8 cellular contexts compared by ENCODE assay signal in the genomic region with DNA sequence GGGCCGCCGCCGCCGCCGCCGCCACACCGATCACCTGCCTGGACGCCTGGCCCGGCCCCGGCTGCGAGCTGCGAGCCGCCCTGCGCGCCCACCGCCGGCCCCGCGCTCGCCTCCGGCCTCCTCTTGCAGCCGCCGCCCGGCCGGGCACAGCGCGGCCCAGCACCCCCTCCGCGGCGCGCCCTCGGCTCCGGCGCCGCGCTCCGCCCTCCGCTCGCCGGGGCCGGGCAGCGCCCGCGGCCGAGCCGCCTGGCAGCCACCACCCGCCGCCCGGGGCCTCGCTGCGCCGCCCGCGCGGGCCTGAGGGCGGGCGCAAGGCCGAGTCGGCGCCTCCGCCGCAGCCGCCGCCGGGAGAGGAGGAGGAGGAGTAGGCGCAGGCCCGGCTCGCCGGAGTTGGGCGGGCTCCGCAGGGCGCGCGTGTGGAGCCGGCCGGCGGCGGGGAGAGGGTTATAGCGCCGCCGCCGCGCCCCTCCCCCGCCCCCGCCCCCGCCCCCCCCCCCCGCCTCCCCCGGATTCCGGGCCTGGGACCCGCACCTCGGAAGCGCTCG. TPM values are rescaled to one million over a fixed set of nuclear protein-coding genes. Genes with fewer than 3 reads are reported as not detected.
DNase-seq lines count a peak whose midpoint lies in the region; ATAC-seq and TF ChIP-seq lines count a peak whose summit lies in the region.

TSS of gene PDGFA (minus strand) at position 418 of the 545 bp plus-strand sequence. CDS start 845 bp downstream, outside the sequence.

- H3K9me3 Mint-ChIP-seq in dendritic cell treated with granulocyte-macrophage colony-stimulating factor and Interleukin-4, amounts not matched to agents 40 ng/mL and 50 ng/mL, for 4 days, result no peaks in the 10 kb centered on the region
- no peaks in the 10 kb centered on the region for H3K9me3 Mint-ChIP-seq in stimulated activated naive CD8-positive, alpha-beta T cell treated with anti-CD3 and anti-CD28 coated beads, Interleukin-15, amount 100 ng/mL, for 72 hours

- intact Hi-C loops in dendritic cell treated with granulocyte-macrophage colony-stimulating factor and Interleukin-4, amounts not matched to agents 40 ng/mL and 50 ng/mL, for 4 days (cut with micrococcal nuclease), result no loop called here

- H3K9me3 ChIP-seq in RWPE2 (ENCODE audit: severe bottlenecking) (no peaks in the 10 kb centered on the region), liver (ENCODE audit: control insufficient read depth in 4 of 4, low read length in 3 of 4) (no peaks in the 10 kb centered on the region)

- no peak within 1 kb of the TSS for H3K9ac ChIP-seq in liver (ENCODE audit: low read depth in 1 of 2, low read length in 2 of 2)

- CTCF ChIA-PET in AG04449 (lab: Yijun Ruan, JAX), result interaction anchor here (1.4 kb wide), 2 partner anchors 23 to 186 kb away, joined by 5 to 8 read pairs; no protein-coding TSS in a partner anchor

- peaks cover 31% of the 10 kb centered on the region for H3K4me1 Mint-ChIP-seq in dendritic cell treated with granulocyte-macrophage colony-stimulating factor and Interleukin-4, amounts not matched to agents 40 ng/mL and 50 ng/mL, for 4 days (ENCODE audit: low read depth)
- H3K4me1 Mint-ChIP-seq in stimulated activated naive CD8-positive, alpha-beta T cell treated with anti-CD3 and anti-CD28 coated beads, Interleukin-15, amount 100 ng/mL, for 72 hours, result peaks cover 43% of the 10 kb centered on the region

- H3K27ac Mint-ChIP-seq in dendritic cell treated with granulocyte-macrophage colony-stimulating factor and Interleukin-4, amounts not matched to agents 40 ng/mL and 50 ng/mL, for 4 days, result no peak within 1 kb of the TSS
- no peak within 1 kb of the TSS for H3K27ac Mint-ChIP-seq in stimulated activated naive CD8-positive, alpha-beta T cell treated with anti-CD3 and anti-CD28 coated beads, Interleukin-15, amount 100 ng/mL, for 72 hours

- no peaks in the 10 kb centered on the region for H3K36me3 Mint-ChIP-seq in dendritic cell treated with granulocyte-macrophage colony-stimulating factor and Interleukin-4, amounts not matched to agents 40 ng/mL and 50 ng/mL, for 4 days (ENCODE audit: low read depth)

- H3K27ac ChIP-seq in RWPE2 (ENCODE audit: poor library complexity, severe bottlenecking) (peak within 1 kb of the TSS; percentile 92), liver (ENCODE audit: low read depth in 1 of 2, low read length in 2 of 2) (peak within 1 kb of the TSS; percentile 81 to 82)

- peaks cover 9% of the 10 kb centered on the region for H3K36me3 ChIP-seq in RWPE2 (ENCODE audit: low read depth)
- H3K36me3 ChIP-seq in liver (ENCODE audit: control insufficient read depth in 4 of 4, insufficient read depth in 3 of 4, low read depth in 1 of 4, low read length in 3 of 4), result no peaks in the 10 kb centered on the region

- H3K4me3 Mint-ChIP-seq in dendritic cell treated with granulocyte-macrophage colony-stimulating factor and Interleukin-4, amounts not matched to agents 40 ng/mL and 50 ng/mL, for 4 days, result peak within 1 kb of the TSS; percentile 67
- H3K4me3 Mint-ChIP-seq in stimulated activated naive CD8-positive, alpha-beta T cell treated with anti-CD3 and anti-CD28 coated beads, Interleukin-15, amount 100 ng/mL, for 72 hours, result peak within 1 kb of the TSS; percentile 83 to 90

- WGBS in liver, result under 1% methylated on average over 91 of the region's 93 CpGs

- DNase-seq in AG04449 (ENCODE audit: low read depth, low spot score), result no peak
- DNase-seq in RWPE2 (ENCODE audit: low spot score), result no peak
- peak; percentile 38 to 44 for DNase-seq in stimulated activated naive CD8-positive, alpha-beta T cell treated with anti-CD3 and anti-CD28 coated beads, Interleukin-15, amount 100 ng/mL, for 72 hours

- POLR2A ChIA-PET in AG04449 (lab: Yijun Ruan, JAX), result interaction anchor here (1.0 to 2.1 kb wide), 3 partner anchors 19 to 101 kb away, joined by 3 to 7 read pairs (median 3); no protein-coding TSS in a partner anchor

- no peak for TF ChIP-seq CTCF in AG04449 (IDR thresholded peaks at IDR 0.05; ENCODE audit: insufficient read depth, low read length, missing control alignments)
- TF ChIP-seq CTCF in GM12875 (IDR thresholded peaks at IDR 0.05; ENCODE audit: borderline replicate concordance, insufficient read depth, low read depth, low read length), result no peak
- no peak for TF ChIP-seq CTCF in RWPE2 (IDR thresholded peaks at IDR 0.05; ENCODE audit: poor library complexity, severe bottlenecking)
- no peak for TF ChIP-seq CTCF in liver (IDR thresholded peaks at IDR 0.05; ENCODE audit: low read depth, low read length, missing input control)

- H3K4me1 ChIP-seq in RWPE2 (ENCODE audit: insufficient read depth, poor library complexity, severe bottlenecking) (peaks cover 12% of the 10 kb centered on the region), liver (ENCODE audit: control insufficient read depth in 4 of 4, insufficient read depth in 4 of 4, low read length in 3 of 4) (peaks cover 9 to 37% (median 20%) of the 10 kb centered on the region in 4 donors)

- no peak for TF ChIP-seq RAD21 in liver (IDR thresholded peaks at IDR 0.05)

- ATAC-seq in RWPE2 (ENCODE audit: low read depth), result peak; percentile 1; the same call in 2 of the 3 replicates
- ATAC-seq in stimulated activated naive CD8-positive, alpha-beta T cell treated with anti-CD3 and anti-CD28 coated beads, Interleukin-15, amount 100 ng/mL, for 72 hours, result peak; percentile 34
- ATAC-seq in HG03280 (IDR thresholded peaks at IDR 0.05; ENCODE audit: unreplicated experiment), result no peak
- ATAC-seq in HG02870 (IDR thresholded peaks at IDR 0.05; ENCODE audit: unreplicated experiment), result no peak

- H3K4me3 ChIP-seq in AG04449 (ENCODE audit: low read depth, low read length) (peak within 1 kb of the TSS; percentile 65), GM12875 (ENCODE audit: low read depth, low read length) (peak within 1 kb of the TSS; percentile 43), RWPE2 (ENCODE audit: severe bottlenecking) (peak within 1 kb of the TSS; percentile 72), liver (ENCODE audit: low read depth in 1 of 3, low read length in 3 of 3) (peak within 1 kb of the TSS in 2 of 3 donors; percentile 52 to 68)

- no peaks in the 10 kb centered on the region for H3K27me3 ChIP-seq in RWPE2 (ENCODE audit: insufficient read depth, poor library complexity, severe bottlenecking)
- H3K27me3 ChIP-seq in liver (ENCODE audit: control insufficient read depth in 4 of 4, insufficient read depth in 4 of 4, low read length in 3 of 4), result peaks cover 0 to 3% (median under 1%) of the 10 kb centered on the region in 4 donors

- H3K27me3 Mint-ChIP-seq in dendritic cell treated with granulocyte-macrophage colony-stimulating factor and Interleukin-4, amounts not matched to agents 40 ng/mL and 50 ng/mL, for 4 days, result peaks cover 80% of the 10 kb centered on the region
- peaks cover 69% of the 10 kb centered on the region for H3K27me3 Mint-ChIP-seq in stimulated activated naive CD8-positive, alpha-beta T cell treated with anti-CD3 and anti-CD28 coated beads, Interleukin-15, amount 100 ng/mL, for 72 hours

TF ChIP-seq in liver, 16 proteins besides CTCF, POLR2A, EP300 and RAD21 (continues in another document):
- TF ChIP-seq FOXA1 (IDR thresholded peaks at IDR 0.05) (no peak), HNF4G (IDR thresholded peaks at IDR 0.05) (no peak), MAX (IDR thresholded peaks at IDR 0.05) (no peak), RXRA (IDR thresholded peaks at IDR 0.05) (no peak)
- TF ChIP-seq, protein P1, sequence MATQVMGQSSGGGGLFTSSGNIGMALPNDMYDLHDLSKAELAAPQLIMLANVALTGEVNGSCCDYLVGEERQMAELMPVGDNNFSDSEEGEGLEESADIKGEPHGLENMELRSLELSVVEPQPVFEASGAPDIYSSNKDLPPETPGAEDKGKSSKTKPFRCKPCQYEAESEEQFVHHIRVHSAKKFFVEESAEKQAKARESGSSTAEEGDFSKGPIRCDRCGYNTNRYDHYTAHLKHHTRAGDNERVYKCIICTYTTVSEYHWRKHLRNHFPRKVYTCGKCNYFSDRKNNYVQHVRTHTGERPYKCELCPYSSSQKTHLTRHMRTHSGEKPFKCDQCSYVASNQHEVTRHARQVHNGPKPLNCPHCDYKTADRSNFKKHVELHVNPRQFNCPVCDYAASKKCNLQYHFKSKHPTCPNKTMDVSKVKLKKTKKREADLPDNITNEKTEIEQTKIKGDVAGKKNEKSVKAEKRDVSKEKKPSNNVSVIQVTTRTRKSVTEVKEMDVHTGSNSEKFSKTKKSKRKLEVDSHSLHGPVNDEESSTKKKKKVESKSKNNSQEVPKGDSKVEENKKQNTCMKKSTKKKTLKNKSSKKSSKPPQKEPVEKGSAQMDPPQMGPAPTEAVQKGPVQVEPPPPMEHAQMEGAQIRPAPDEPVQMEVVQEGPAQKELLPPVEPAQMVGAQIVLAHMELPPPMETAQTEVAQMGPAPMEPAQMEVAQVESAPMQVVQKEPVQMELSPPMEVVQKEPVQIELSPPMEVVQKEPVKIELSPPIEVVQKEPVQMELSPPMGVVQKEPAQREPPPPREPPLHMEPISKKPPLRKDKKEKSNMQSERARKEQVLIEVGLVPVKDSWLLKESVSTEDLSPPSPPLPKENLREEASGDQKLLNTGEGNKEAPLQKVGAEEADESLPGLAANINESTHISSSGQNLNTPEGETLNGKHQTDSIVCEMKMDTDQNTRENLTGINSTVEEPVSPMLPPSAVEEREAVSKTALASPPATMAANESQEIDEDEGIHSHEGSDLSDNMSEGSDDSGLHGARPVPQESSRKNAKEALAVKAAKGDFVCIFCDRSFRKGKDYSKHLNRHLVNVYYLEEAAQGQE (IDR thresholded peaks at IDR 0.05), result no peak
- TF ChIP-seq, protein P2, sequence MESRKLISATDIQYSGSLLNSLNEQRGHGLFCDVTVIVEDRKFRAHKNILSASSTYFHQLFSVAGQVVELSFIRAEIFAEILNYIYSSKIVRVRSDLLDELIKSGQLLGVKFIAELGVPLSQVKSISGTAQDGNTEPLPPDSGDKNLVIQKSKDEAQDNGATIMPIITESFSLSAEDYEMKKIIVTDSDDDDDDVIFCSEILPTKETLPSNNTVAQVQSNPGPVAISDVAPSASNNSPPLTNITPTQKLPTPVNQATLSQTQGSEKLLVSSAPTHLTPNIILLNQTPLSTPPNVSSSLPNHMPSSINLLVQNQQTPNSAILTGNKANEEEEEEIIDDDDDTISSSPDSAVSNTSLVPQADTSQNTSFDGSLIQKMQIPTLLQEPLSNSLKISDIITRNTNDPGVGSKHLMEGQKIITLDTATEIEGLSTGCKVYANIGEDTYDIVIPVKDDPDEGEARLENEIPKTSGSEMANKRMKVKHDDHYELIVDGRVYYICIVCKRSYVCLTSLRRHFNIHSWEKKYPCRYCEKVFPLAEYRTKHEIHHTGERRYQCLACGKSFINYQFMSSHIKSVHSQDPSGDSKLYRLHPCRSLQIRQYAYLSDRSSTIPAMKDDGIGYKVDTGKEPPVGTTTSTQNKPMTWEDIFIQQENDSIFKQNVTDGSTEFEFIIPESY (IDR thresholded peaks at IDR 0.05), result no peak
- TF ChIP-seq, protein P3, sequence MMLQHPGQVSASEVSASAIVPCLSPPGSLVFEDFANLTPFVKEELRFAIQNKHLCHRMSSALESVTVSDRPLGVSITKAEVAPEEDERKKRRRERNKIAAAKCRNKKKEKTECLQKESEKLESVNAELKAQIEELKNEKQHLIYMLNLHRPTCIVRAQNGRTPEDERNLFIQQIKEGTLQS (IDR thresholded peaks at IDR 0.05), result no peak

RNA-seq across cellular contexts. Expression of gene PDGFA, which starts in this region (rescaled TPM):
- 1 to 10 TPM; 2.0 to 5.1 TPM for total RNA-seq in liver
- 1 to 10 TPM; 1.4 to 2.1 TPM for polyA plus RNA-seq in liver

Comparison
In these comparisons a context has a peak if more than half of its experiments do, and no peak if none do; other contexts are left out.
1. DNase-seq: peak in stimulated activated naive CD8-positive, alpha-beta T cell treated with anti-CD3 and anti-CD28 coated beads, Interleukin-15, amount 100 ng/mL, for 72 hours (2 of 2); none in AG04449 (single experiment) and RWPE2 (single experiment).
2. ATAC-seq: peak in RWPE2 (single experiment) and stimulated activated naive CD8-positive, alpha-beta T cell treated with anti-CD3 and anti-CD28 coated beads, Interleukin-15, amount 100 ng/mL, for 72 hours (single experiment); none in HG03280 (single experiment) and HG02870 (single experiment).
3. Peak in every context shown above with its lines, with median percentiles within 50 percentile points of each other: H3K4me3 ChIP-seq.